In genomic region chr19:5291588-5292193, GRCh38 we compare ENCODE assay signal across 1 cellular context.
TF ChIP-seq lines count a peak whose summit lies in the region.

No MANE protein-coding gene starts in this region.

TF ChIP-seq in K562, 482 proteins besides CTCF, POLR2A, EP300 and RAD21 (continued from another document):
- no peak for TF ChIP-seq MED1 (CRISPR knock-in tag; IDR thresholded peaks at IDR 0.05; ENCODE audit: borderline replicate concordance)
- TF ChIP-seq BRCA1 (IDR thresholded peaks at IDR 0.05), result no peak
- TF ChIP-seq BRCA1 (CRISPR knock-in tag; IDR thresholded peaks at IDR 0.05), result 0 out of 2 replicates have a peak, but pooled peaks have one; percentile 36
- peak; percentile 68; the same call in 1 of the 2 replicates for TF ChIP-seq ZNF436 (CRISPR knock-in tag; IDR thresholded peaks at IDR 0.05)
- TF ChIP-seq ZNF253 (CRISPR knock-in tag; conservative IDR thresholded peaks at IDR 0.05), result no peak
- peak; percentile 7; the same call in 1 of the 2 replicates for TF ChIP-seq TFAP4 (CRISPR knock-in tag; IDR thresholded peaks at IDR 0.05; ENCODE audit: borderline replicate concordance)
